Comparison of ENCODE assay signal across 1 cellular context in genomic region chr1:199759268-199759724, GRCh38.
TF ChIP-seq lines count a peak whose summit lies in the region.

No MANE protein-coding gene starts in this region.

TF ChIP-seq in IMR-90, 13 proteins besides CTCF, POLR2A, EP300 and RAD21 (continued from another document):
- TF ChIP-seq BHLHE40 (IDR thresholded peaks at IDR 0.05; ENCODE audit: low read depth, low read length) = no peak
TF ChIP-seq in IMR-90: peak in this region for 0.
